In genomic region chr6:41734666-41735426, GRCh38 we compare ENCODE assay signal across 8 cellular contexts. TPM values are rescaled to one million over a fixed set of nuclear protein-coding genes. Genes with fewer than 3 reads are reported as not detected.
DNase-seq lines count a peak whose midpoint lies in the region; ATAC-seq and TF ChIP-seq lines count a peak whose summit lies in the region.

No MANE protein-coding gene starts in this region.

- peaks cover 6% of the 10 kb centered on the region for H3K27me3 ChIP-seq in HUES6 (ENCODE audit: control insufficient read depth, insufficient read depth, low read length)

- no peak overlapping the region for H3K27ac Mint-ChIP-seq in nephron progenitor cell
- no peak overlapping the region for H3K27ac Mint-ChIP-seq in stimulated activated naive CD8-positive, alpha-beta T cell treated with anti-CD3 and anti-CD28 coated beads, Interleukin-15, Interleukin-2, amounts not matched to agents 100 ng/mL and 50 ng/mL, for 24 hours

- H3K27me3 Mint-ChIP-seq in nephron progenitor cell (ENCODE audit: low read depth, poor library complexity), result peaks cover 18% of the 10 kb centered on the region
- no peaks in the 10 kb centered on the region for H3K27me3 Mint-ChIP-seq in stimulated activated naive CD8-positive, alpha-beta T cell treated with anti-CD3 and anti-CD28 coated beads, Interleukin-15, Interleukin-2, amounts not matched to agents 100 ng/mL and 50 ng/mL, for 24 hours

- no peak overlapping the region for H3K9ac ChIP-seq in HUES6 (ENCODE audit: low read length)

- DNase-seq in COR-L47 (lab: John Stamatoyannopoulos, UW) (peak; percentile 67), RPMI8226 (peak; percentile 61), fibroblast of villous mesenchyme (ENCODE audit: low read depth) (peak; percentile 82), nephron progenitor cell (peak; percentile 72)
- DNase-seq in activated gamma-delta T cell treated with anti-CD3 and anti-CD28 coated beads, Interleukin-2, amount 50 U/mL, for 16 hours (ENCODE audit: low read depth), result peak; percentile 48

- no peak for TF ChIP-seq CTCF in fibroblast of villous mesenchyme (IDR thresholded peaks at IDR 0.05; ENCODE audit: insufficient read depth, low read depth, low read length)
- TF ChIP-seq CTCF in nephron progenitor cell (IDR thresholded peaks at IDR 0.05), result no peak

- H3K36me3 ChIP-seq in HUES6 (ENCODE audit: control insufficient read depth, insufficient read depth, low read length), result no peaks in the 10 kb centered on the region

- peaks cover 37% of the 10 kb centered on the region for H3K4me1 ChIP-seq in HUES6 (ENCODE audit: control insufficient read depth, insufficient read depth, low read length)

- H3K9me3 Mint-ChIP-seq in nephron progenitor cell, result no peaks in the 10 kb centered on the region
- H3K9me3 Mint-ChIP-seq in stimulated activated naive CD8-positive, alpha-beta T cell treated with anti-CD3 and anti-CD28 coated beads, Interleukin-15, Interleukin-2, amounts not matched to agents 100 ng/mL and 50 ng/mL, for 24 hours, result no peaks in the 10 kb centered on the region

- peak; percentile 15 for ATAC-seq in GM19467 (IDR thresholded peaks at IDR 0.05; ENCODE audit: unreplicated experiment)

- H3K27ac ChIP-seq in HUES6 (ENCODE audit: low read depth, low read length), result no peak overlapping the region

- H3K4me1 Mint-ChIP-seq in nephron progenitor cell, result peaks cover 26% of the 10 kb centered on the region
- peaks cover 41% of the 10 kb centered on the region for H3K4me1 Mint-ChIP-seq in stimulated activated naive CD8-positive, alpha-beta T cell treated with anti-CD3 and anti-CD28 coated beads, Interleukin-15, Interleukin-2, amounts not matched to agents 100 ng/mL and 50 ng/mL, for 24 hours (ENCODE audit: low read depth)

- H3K4me3 Mint-ChIP-seq in nephron progenitor cell, result peak overlapping the region; percentile 70
- H3K4me3 Mint-ChIP-seq in stimulated activated naive CD8-positive, alpha-beta T cell treated with anti-CD3 and anti-CD28 coated beads, Interleukin-15, Interleukin-2, amounts not matched to agents 100 ng/mL and 50 ng/mL, for 24 hours, result peak overlapping the region; percentile 63

- H3K36me3 Mint-ChIP-seq in nephron progenitor cell (ENCODE audit: low read depth), result no peaks in the 10 kb centered on the region
- H3K36me3 Mint-ChIP-seq in stimulated activated naive CD8-positive, alpha-beta T cell treated with anti-CD3 and anti-CD28 coated beads, Interleukin-15, Interleukin-2, amounts not matched to agents 100 ng/mL and 50 ng/mL, for 24 hours (ENCODE audit: low read depth), result no peaks in the 10 kb centered on the region

- H3K9me3 ChIP-seq in HUES6 (ENCODE audit: control insufficient read depth, insufficient read depth, low read depth, low read length), result no peaks in the 10 kb centered on the region

- H3K4me3 ChIP-seq in HUES6 (ENCODE audit: low read depth, low read length) (peak overlapping the region; percentile 75), fibroblast of villous mesenchyme (ENCODE audit: low read depth, low read length) (peak overlapping the region; percentile 76)

RNA-seq across cellular contexts. Expression of gene TFEB, which starts 0.6 kb away (rescaled TPM):
- 3.0 and 5.2 TPM in 2 replicates for total RNA-seq in fibroblast of villous mesenchyme

RNA-seq across cellular contexts. Expression of gene PGC, which starts 12.4 kb away (rescaled TPM):
- not detected in 2 replicates for total RNA-seq in fibroblast of villous mesenchyme

RNA-seq across cellular contexts. Expression of gene FRS3, which starts 44.9 kb away (rescaled TPM):
- 1.3 TPM in 2 replicates for total RNA-seq in fibroblast of villous mesenchyme

RNA-seq across cellular contexts. Expression of gene PRICKLE4, which starts 45.7 kb away (rescaled TPM):
- total RNA-seq in fibroblast of villous mesenchyme, result 0.64 and 0.86 TPM in 2 replicates

RNA-seq across cellular contexts. Expression of gene TOMM6, which starts 52.6 kb away (rescaled TPM):
- 67.3 and 70.0 TPM in 2 replicates for total RNA-seq in fibroblast of villous mesenchyme
